ENCODE assay signal across 8 cellular contexts in genomic region chr17:40121886-40122465, GRCh38. TPM values are rescaled to one million over a fixed set of nuclear protein-coding genes. Genes with fewer than 3 reads are reported as not detected.
DNase-seq lines count a peak whose midpoint lies in the region; ATAC-seq, FAIRE-seq and TF ChIP-seq lines count a peak whose summit lies in the region.

TSS of gene MSL1 (plus strand) at chr17:40121971. CDS start at chr17:40122613, 642 bp downstream.

- no peaks in the 10 kb centered on the region for H3K27me3 Mint-ChIP-seq in T-helper 2 cell treated with Interferon-gamma antibody and Interleukin-4, amounts not matched to agents 5 μg/mL and 100 μg/mL, for 36 hours (ENCODE audit: low read depth)

- H3K36me3 ChIP-seq in ascending aorta, result peaks cover 10 to 11% of the 10 kb centered on the region in 2 donors
- H3K36me3 ChIP-seq in right atrium auricular region, result peaks cover 11% of the 10 kb centered on the region
- H3K36me3 ChIP-seq in psoas muscle (ENCODE audit: insufficient read depth in 1 of 2, low read depth in 1 of 2), result peaks cover 0 to 23% of the 10 kb centered on the region in 2 donors
- H3K36me3 ChIP-seq in upper lobe of right lung, result peaks cover 19% of the 10 kb centered on the region

- H3K27ac Mint-ChIP-seq in T-helper 2 cell treated with Interferon-gamma antibody and Interleukin-4, amounts not matched to agents 5 μg/mL and 100 μg/mL, for 36 hours, result peak within 1 kb of the TSS; percentile 83

- no peaks in the 10 kb centered on the region for H3K9me3 Mint-ChIP-seq in T-helper 2 cell treated with Interferon-gamma antibody and Interleukin-4, amounts not matched to agents 5 μg/mL and 100 μg/mL, for 36 hours

- no peak for FAIRE-seq in H54 (lab: Jason Lieb, UNC)

- WGBS in psoas muscle, 3 donors, result 0 to 2% (median 1%) methylated on average over 20 to 71 of the region's 71 CpGs

- DNase-seq in D341Med (ENCODE audit: low spot score), result peak; percentile 98
- DNase-seq in H54 (ENCODE audit: insufficient read length, low spot score), result peak; percentile 83
- peak; percentile 47 for DNase-seq in NCI-H1105 (lab: John Stamatoyannopoulos, UW)
- DNase-seq in T-helper 2 cell treated with Interferon-gamma antibody and Interleukin-4, amounts not matched to agents 5 μg/mL and 100 μg/mL, for 36 hours (ENCODE audit: low spot score), result peak; percentile 87
- DNase-seq in ascending aorta (ENCODE audit: low spot score in 2 of 2), result peak in 1 of 2 donors; percentile 93
- peak; percentile 87 for DNase-seq in right atrium auricular region (ENCODE audit: low spot score)
- DNase-seq in psoas muscle, result peak; percentile 93 to 95
- peak; percentile 95 for DNase-seq in upper lobe of right lung

- H3K4me3 ChIP-seq in ascending aorta (peak within 1 kb of the TSS; percentile 83 to 88), right atrium auricular region (peak within 1 kb of the TSS; percentile 95 to 100), psoas muscle (peak within 1 kb of the TSS; percentile 100), upper lobe of right lung (peak within 1 kb of the TSS; percentile 100)

- peak; percentile 54 for TF ChIP-seq POLR2A in H54 (IDR thresholded peaks at IDR 0.05; ENCODE audit: low read depth, low read length)

- H3K4me1 Mint-ChIP-seq in T-helper 2 cell treated with Interferon-gamma antibody and Interleukin-4, amounts not matched to agents 5 μg/mL and 100 μg/mL, for 36 hours (ENCODE audit: low read depth), result peaks cover 35% of the 10 kb centered on the region

- peaks cover 28% of the 10 kb centered on the region for H3K36me3 Mint-ChIP-seq in T-helper 2 cell treated with Interferon-gamma antibody and Interleukin-4, amounts not matched to agents 5 μg/mL and 100 μg/mL, for 36 hours (ENCODE audit: low read depth)

- intact Hi-C loops in ascending aorta (cut with DNase I), result loop anchor here (1.0 kb wide), 1 partner anchor 9 kb away; no protein-coding TSS in a partner anchor
- intact Hi-C loops in psoas muscle (cut with DNase I), result loop anchor here in 1 of 2 donors (2.0 kb wide), 1 partner anchor 19 kb away; the partner anchor contains the start of gene CASC3
- intact Hi-C loops in upper lobe of right lung (cut with DNase I), result no loop called here

- TF ChIP-seq CTCF in ascending aorta (IDR thresholded peaks at IDR 0.05) (no peak), right atrium auricular region (IDR thresholded peaks at IDR 0.05) (no peak), psoas muscle (IDR thresholded peaks at IDR 0.05) (no peak), upper lobe of right lung (IDR thresholded peaks at IDR 0.05) (no peak)

- peaks cover 0 to 12% of the 10 kb centered on the region in 2 donors for H3K4me1 ChIP-seq in ascending aorta
- peaks cover 0 to 34% of the 10 kb centered on the region in 2 donors for H3K4me1 ChIP-seq in right atrium auricular region
- peaks cover 20% of the 10 kb centered on the region for H3K4me1 ChIP-seq in psoas muscle
- peaks cover 24% of the 10 kb centered on the region for H3K4me1 ChIP-seq in upper lobe of right lung

- H3K9me3 ChIP-seq in ascending aorta (no peaks in the 10 kb centered on the region), right atrium auricular region (no peaks in the 10 kb centered on the region), psoas muscle (no peaks in the 10 kb centered on the region), upper lobe of right lung (no peaks in the 10 kb centered on the region)

- peak within 1 kb of the TSS; percentile 95 to 99 for H3K27ac ChIP-seq in ascending aorta
- peak within 1 kb of the TSS; percentile 97 to 99 for H3K27ac ChIP-seq in right atrium auricular region
- peak within 1 kb of the TSS; percentile 98 for H3K27ac ChIP-seq in psoas muscle
- H3K27ac ChIP-seq in upper lobe of right lung, result peak within 1 kb of the TSS; percentile 94

- ATAC-seq in psoas muscle, result peak; percentile 88 to 90 (median 89)
- peak; percentile 90 for ATAC-seq in upper lobe of right lung

- H3K27me3 ChIP-seq in ascending aorta, result no peaks in the 10 kb centered on the region
- H3K27me3 ChIP-seq in right atrium auricular region, result no peaks in the 10 kb centered on the region
- no peaks in the 10 kb centered on the region for H3K27me3 ChIP-seq in psoas muscle (ENCODE audit: insufficient read depth in 3 of 3, low read length in 2 of 3)
- no peaks in the 10 kb centered on the region for H3K27me3 ChIP-seq in upper lobe of right lung

- peak within 1 kb of the TSS; percentile 82 for H3K4me3 Mint-ChIP-seq in T-helper 2 cell treated with Interferon-gamma antibody and Interleukin-4, amounts not matched to agents 5 μg/mL and 100 μg/mL, for 36 hours

RNA-seq across cellular contexts. Expression of gene MSL1, which starts in this region (rescaled TPM):
- 82.5 TPM for total RNA-seq in ascending aorta
- total RNA-seq in right atrium auricular region, result 10 to 100 TPM; 42.2 to 52.5 TPM
- 10 to 100 TPM; 63.3 to 75.6 (median 69.0) TPM for total RNA-seq in psoas muscle
- 10 to 100 TPM; 48.6 to 84.7 (median 56.4) TPM for polyA plus RNA-seq in psoas muscle
- 84.4 TPM for total RNA-seq in upper lobe of right lung
